29 cellular contexts compared by ENCODE assay signal in genomic region chr6:20719980-20720379, GRCh38.
DNase-seq lines count a peak whose midpoint lies in the region; ATAC-seq and TF ChIP-seq lines count a peak whose summit lies in the region.
"Had no signal": no experiment of that assay in that cellular context is flagged by ENCODE, and none has a peak within 500 bp of the region (broad histone marks: within the 10 kb centered on the region; RNA-seq: fewer than 3 reads in every experiment).

No MANE protein-coding gene starts in this region.

- peak; percentile 6 for TF ChIP-seq CTCF in DND-41 (IDR thresholded peaks at IDR 0.05; ENCODE audit: borderline replicate concordance, extremely low read depth, low read length, poor library complexity, severe bottlenecking)
- no peak for TF ChIP-seq CTCF in HEK293 (tag by site-specific recombination; IDR thresholded peaks at IDR 0.05)

- DNase-seq in DND-41 (no peak), OCI-M1 (lab: John Stamatoyannopoulos, UW) (peak; percentile 67), left colon (no peak), H4 (ENCODE audit: low spot score) (no peak), NCI-H2081 (lab: John Stamatoyannopoulos, UW) (no peak)
- DNase-seq in activated CD4-positive, alpha-beta T cell treated with anti-CD3 and anti-CD28 coated beads, Interleukin-2, amount 50 U/mL, for 4 hours: no peak
- DNase-seq: ACHN; activated CD4-positive, alpha-beta T cell treated with anti-CD3 and anti-CD28 coated beads for 36 hours; activated effector memory CD4-positive, alpha-beta T cell treated with anti-CD3 and anti-CD28 coated beads, Interleukin-2, amount 50 U/mL, for 16 hours; DMS153; effector CD8-positive, alpha-beta T cell; MG63; midbrain; naive thymus-derived CD4-positive, alpha-beta T cell; NCI-H146; NCI-H446 treated with DMSO at 0.1 percent for 48 hours; NCI-H82; nucleus accumbens; stimulated activated CD4-positive, alpha-beta T cell treated with anti-CD3 and anti-CD28 coated beads, Interleukin-12 subunit alpha, Interleukin-12 subunit beta, amount 100 ng/mL, for 4 hours; stimulated activated CD4-positive, alpha-beta T cell treated with anti-CD3 and anti-CD28 coated beads, Interleukin-4, amount 100 ng/mL, for 1 hour; T-helper 2 cell had no signal

- H3K4me3 ChIP-seq in DND-41 (ENCODE audit: low read depth in 1 of 2, low read length in 2 of 2) (no peak overlapping the region), HEK293 (ENCODE audit: low read depth, low read length) (no peak overlapping the region)
- H3K4me3 ChIP-seq: cardiac muscle cell, coronary artery, gastroesophageal sphincter, MG63, prostate gland had no signal

- no peaks in the 10 kb centered on the region for H3K9me3 ChIP-seq in DND-41 (ENCODE audit: insufficient read depth, low read length, severe bottlenecking)
- H3K9me3 ChIP-seq in HEK293 (ENCODE audit: control insufficient read depth, insufficient read depth, low read depth, low read length): no peaks in the 10 kb centered on the region
- H3K9me3 ChIP-seq: gastroesophageal sphincter, MG63, prostate gland had no signal

- H3K4me2 ChIP-seq in DND-41 (ENCODE audit: insufficient read depth, low read length): no peak overlapping the region

- peaks cover 13% of the 10 kb centered on the region; the same call in 1 of the 2 replicates for H3K79me2 ChIP-seq in DND-41 (ENCODE audit: insufficient read depth, low read length)

- CTCF ChIA-PET in HEK293 (lab: Yijun Ruan, JAX): no interaction called here

- intact Hi-C loops in left colon (cut with DNase I, micrococcal nuclease): no loop called here

- H2AFZ ChIP-seq in DND-41 (ENCODE audit: low read depth, low read length): no peak overlapping the region

- peak; percentile 46; the same call in 1 of the 3 replicates for ATAC-seq in DND-41 (ENCODE audit: insufficient read depth, low read depth)
- ATAC-seq in left colon: peak; percentile 54
- no peak for ATAC-seq in HG03378 (IDR thresholded peaks at IDR 0.05; ENCODE audit: unreplicated experiment)
- ATAC-seq: activated CD4-positive, alpha-beta T cell treated with anti-CD3 and anti-CD28 coated beads for 36 hours; gastroesophageal sphincter; naive thymus-derived CD4-positive, alpha-beta T cell; sciatic nerve had no signal

- no peaks in the 10 kb centered on the region for H4K20me1 ChIP-seq in DND-41 (ENCODE audit: insufficient read depth, low read length)

- no peak overlapping the region for H3K9ac ChIP-seq in DND-41 (ENCODE audit: low read depth, low read length)

- H3K27me3 ChIP-seq in DND-41 (ENCODE audit: insufficient read depth, low read length, poor library complexity): no peaks in the 10 kb centered on the region
- H3K27me3 ChIP-seq: cardiac muscle cell, gastroesophageal sphincter, MG63 had no signal

- H3K27ac ChIP-seq in DND-41 (ENCODE audit: low read length): peak overlapping the region; percentile 17; the same call in 1 of the 2 replicates
- no peak overlapping the region for H3K27ac ChIP-seq in HEK293 (ENCODE audit: extremely low read depth, low read depth, low read length)
- H3K27ac ChIP-seq: cardiac muscle cell, coronary artery, gastroesophageal sphincter, prostate gland, VCaP had no signal

- peaks cover 38% of the 10 kb centered on the region for H3K4me1 ChIP-seq in DND-41 (ENCODE audit: insufficient read depth, low read length)
- H3K4me1 ChIP-seq in HEK293 (ENCODE audit: control insufficient read depth, insufficient read depth, low read length): no peaks in the 10 kb centered on the region
- H3K4me1 ChIP-seq: gastroesophageal sphincter, prostate gland had no signal

- POLR2A ChIA-PET in HEK293 (lab: Yijun Ruan, JAX): no interaction called here

- H3K36me3 ChIP-seq in DND-41 (ENCODE audit: insufficient read depth, low read length): peaks cover 8% of the 10 kb centered on the region; the same call in 1 of the 2 replicates
- no peaks in the 10 kb centered on the region for H3K36me3 ChIP-seq in HEK293 (ENCODE audit: control insufficient read depth in 2 of 2, insufficient read depth in 1 of 2, low read length in 2 of 2)
- H3K36me3 ChIP-seq: cardiac muscle cell, MG63, prostate gland had no signal

TF ChIP-seq in HEK293, 187 proteins besides CTCF, POLR2A, EP300 and RAD21:
- TF ChIP-seq AEBP2 (tag by site-specific recombination; IDR thresholded peaks at IDR 0.05; ENCODE audit: borderline replicate concordance) (no peak), SCRT2 (tag by site-specific recombination; IDR thresholded peaks at IDR 0.05) (peak; percentile 51; the same call in 1 of the 2 replicates), ZNF558 (tag by site-specific recombination; IDR thresholded peaks at IDR 0.05) (no peak), SCRT1 (tag by site-specific recombination; IDR thresholded peaks at IDR 0.05; ENCODE audit: borderline replicate concordance) (0 out of 2 replicates have a peak, but pooled peaks have one; percentile 34), ZNF639 (tag by site-specific recombination; IDR thresholded peaks at IDR 0.05) (no peak)
